9 cellular contexts compared by ENCODE assay signal in the genomic region with DNA sequence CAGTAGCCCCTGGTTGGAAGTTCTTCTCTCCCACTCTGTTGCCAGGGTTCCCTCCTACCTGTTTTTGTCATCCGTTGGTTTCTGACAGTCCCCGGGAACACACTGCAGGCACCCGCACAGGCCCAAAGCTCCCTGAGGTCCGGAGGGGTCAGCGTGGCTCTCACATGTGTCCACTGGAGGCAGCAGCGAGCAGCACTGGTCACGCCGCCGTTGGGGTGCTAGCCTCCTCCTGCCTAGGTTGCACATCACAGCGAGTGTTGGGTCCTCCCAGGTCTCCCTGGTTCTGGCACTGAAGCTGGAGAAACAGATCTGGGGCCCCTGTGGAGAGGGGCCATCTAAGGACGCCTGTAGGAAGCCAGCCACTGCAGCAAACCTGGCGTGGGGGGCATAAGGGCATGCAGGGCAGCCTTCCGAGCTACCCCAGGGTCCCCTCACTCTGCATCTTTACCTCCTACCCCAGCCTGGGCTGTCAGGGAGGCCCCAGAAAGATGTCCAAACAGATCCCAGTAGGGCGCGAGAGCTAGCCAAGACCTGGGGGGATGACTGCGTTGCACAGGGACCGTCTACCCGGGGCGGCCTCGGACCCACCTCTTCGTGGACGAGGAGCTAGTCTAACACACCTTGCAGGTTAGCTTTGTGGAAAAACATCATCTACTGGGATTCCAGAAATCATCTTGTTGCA. TPM values are rescaled to one million over a fixed set of nuclear protein-coding genes. Genes with fewer than 3 reads are reported as not detected.
A peak's percentile ranks its signal among the peaks of the same experiment; 100 is the strongest.
DNase-seq lines count a peak whose midpoint lies in the region; ATAC-seq, FAIRE-seq and TF ChIP-seq lines count a peak whose summit lies in the region.
"Had no signal": no experiment of that assay in that cellular context is flagged by ENCODE, and none has a peak within 500 bp of the region (broad histone marks: within the 10 kb centered on the region; RNA-seq: fewer than 3 reads in every experiment).

No MANE protein-coding gene starts in this region.

- no peaks in the 10 kb centered on the region for H3K27me3 ChIP-seq in GM06990 (replicated peaks; ENCODE audit: control insufficient read depth, insufficient read depth, low read length)

- TF ChIP-seq CTCF in GM06990 (IDR thresholded peaks at IDR 0.05; ENCODE audit: insufficient read depth, low read length, poor library complexity, severe bottlenecking) (peak; percentile 65), nephron progenitor cell (IDR thresholded peaks at IDR 0.05) (peak; percentile 57)

- no peaks in the 10 kb centered on the region for H3K27me3 Mint-ChIP-seq in nephron progenitor cell (ENCODE audit: low read depth, poor library complexity)
- H3K27me3 Mint-ChIP-seq: stimulated activated naive CD8-positive, alpha-beta T cell treated with anti-CD3 and anti-CD28 coated beads, Interleukin-15, Interleukin-2, amounts not matched to agents 100 ng/mL and 50 ng/mL, for 24 hours had no signal

- H3K27ac Mint-ChIP-seq in nephron progenitor cell = peak overlapping the region; percentile 32
- H3K27ac Mint-ChIP-seq: stimulated activated naive CD8-positive, alpha-beta T cell treated with anti-CD3 and anti-CD28 coated beads, Interleukin-15, Interleukin-2, amounts not matched to agents 100 ng/mL and 50 ng/mL, for 24 hours had no signal

- H3K36me3 ChIP-seq in GM06990 (ENCODE audit: control insufficient read depth, insufficient read depth, low read length) = no peaks in the 10 kb centered on the region

- in situ Hi-C loops in SK-MEL-5 (cut with HindIII; ENCODE audit: low pct_unique_long_range_greater_than_20kb, low sequenced_read_pairs) = no loop called here

- DNase-seq in GM06990 (ENCODE audit: extremely low read depth, insufficient read length) (no peak), SK-MEL-5 (ENCODE audit: low read depth, low spot score) (peak; percentile 13), dermis blood vessel endothelial cell (peak; percentile 19), nephron progenitor cell (peak; percentile 47), NK-92 (lab: John Stamatoyannopoulos, UW; ENCODE audit: unreplicated experiment) (no peak), RCC 7860 (ENCODE audit: low spot score) (no peak)

- H3K4me3 ChIP-seq in GM06990 (replicated peaks; ENCODE audit: low read depth, low read length) = no peak overlapping the region

- no peak for FAIRE-seq in RCC 7860 (lab: Jason Lieb, UNC)

- peaks cover 4% of the 10 kb centered on the region for H3K9me3 Mint-ChIP-seq in nephron progenitor cell

- H3K4me3 Mint-ChIP-seq in nephron progenitor cell = no peak overlapping the region
- H3K4me3 Mint-ChIP-seq: stimulated activated naive CD8-positive, alpha-beta T cell treated with anti-CD3 and anti-CD28 coated beads, Interleukin-15, Interleukin-2, amounts not matched to agents 100 ng/mL and 50 ng/mL, for 24 hours had no signal

- no peaks in the 10 kb centered on the region for H3K4me1 Mint-ChIP-seq in nephron progenitor cell

- H3K36me3 Mint-ChIP-seq in nephron progenitor cell (ENCODE audit: low read depth) = peaks cover 25% of the 10 kb centered on the region

- ATAC-seq in HG03442 (IDR thresholded peaks at IDR 0.05; ENCODE audit: unreplicated experiment) = no peak
- no peak for ATAC-seq in GM21390 (IDR thresholded peaks at IDR 0.05; ENCODE audit: unreplicated experiment)

RNA-seq across cellular contexts. Expression of a gene that starts 28.9 kb away (rescaled TPM):
- total RNA-seq in SK-MEL-5 (2014; rRNA removed; shearing (Covaris generic)) = 2.0 and 5.1 TPM in 2 replicates
- 1.0 and 2.6 TPM in 2 replicates for polyA plus RNA-seq in SK-MEL-5 (2015; cell fraction: cytosol; rRNA removed)
- 13.1 and 14.8 TPM in 2 replicates for polyA plus RNA-seq in SK-MEL-5 (2015; cell fraction: nucleus; rRNA removed)
- 6.0 and 10.9 TPM in 2 replicates for total RNA-seq in dermis blood vessel endothelial cell

RNA-seq across cellular contexts. Expression of a gene that starts 36.1 kb away (rescaled TPM):
- total RNA-seq in SK-MEL-5 (2014; rRNA removed; shearing (Covaris generic)) = 6.4 and 7.6 TPM in 2 replicates
- polyA plus RNA-seq in SK-MEL-5 (2015; cell fraction: cytosol; rRNA removed) = 6.9 and 9.7 TPM in 2 replicates
- polyA plus RNA-seq in SK-MEL-5 (2015; cell fraction: nucleus; rRNA removed) = 1.8 and 2.3 TPM in 2 replicates
- 15.1 and 16.3 TPM in 2 replicates for total RNA-seq in dermis blood vessel endothelial cell

RNA-seq across cellular contexts. Expression of a gene that starts 53.2 kb away (rescaled TPM):
- total RNA-seq in SK-MEL-5 (2014; rRNA removed; shearing (Covaris generic)) = 6.6 and 7.6 TPM in 2 replicates
- 12.8 and 14.1 TPM in 2 replicates for polyA plus RNA-seq in SK-MEL-5 (2015; cell fraction: cytosol; rRNA removed)
- 9.9 and 11.9 TPM in 2 replicates for polyA plus RNA-seq in SK-MEL-5 (2015; cell fraction: nucleus; rRNA removed)
- total RNA-seq in dermis blood vessel endothelial cell = 6.1 and 8.8 TPM in 2 replicates

Comparison
In these comparisons a context has a peak if more than half of its experiments do, and no peak if none do; other contexts are left out.
1. DNase-seq: peak in SK-MEL-5 (single experiment), dermis blood vessel endothelial cell (single experiment) and nephron progenitor cell (single experiment); none in GM06990 (single experiment), NK-92 (single experiment) and RCC 7860 (single experiment).